In genomic region chr20:38875170-38875993, GRCh38 we compare ENCODE assay signal across 9 cellular contexts. TPM values are rescaled to one million over a fixed set of nuclear protein-coding genes. Genes with fewer than 3 reads are reported as not detected.
A peak's percentile ranks its signal among the peaks of the same experiment; 100 is the strongest.
DNase-seq lines count a peak whose midpoint lies in the region; ATAC-seq and TF ChIP-seq lines count a peak whose summit lies in the region.
"Had no signal": no experiment of that assay in that cellular context is flagged by ENCODE, and none has a peak within 500 bp of the region (broad histone marks: within the 10 kb centered on the region; RNA-seq: fewer than 3 reads in every experiment).

No MANE protein-coding gene starts in this region.

- no peak overlapping the region for H3K9ac ChIP-seq in endodermal cell (ENCODE audit: extremely low read depth, low read length, poor library complexity, severe bottlenecking)

- H3K27me3 ChIP-seq in left lung (peaks cover 0 to 35% of the 10 kb centered on the region in 2 donors), endodermal cell (ENCODE audit: control insufficient read depth, insufficient read depth, low read length, poor library complexity, severe bottlenecking) (no peaks in the 10 kb centered on the region)

- H3K36me3 ChIP-seq in left lung = no peaks in the 10 kb centered on the region
- H3K36me3 ChIP-seq in endodermal cell (ENCODE audit: control insufficient read depth, insufficient read depth, low read length) = no peaks in the 10 kb centered on the region
- H3K36me3 ChIP-seq: thoracic aorta had no signal

- no peak for TF ChIP-seq CTCF in GM12865 (IDR thresholded peaks at IDR 0.05; ENCODE audit: insufficient read depth, low read depth, low read length, missing control alignments)
- no peak for TF ChIP-seq CTCF in left lung (IDR thresholded peaks at IDR 0.05)
- no peak for TF ChIP-seq CTCF in endodermal cell (conservative IDR thresholded peaks at IDR 0.05)

- peak; percentile 49 for ATAC-seq in GM21447 (IDR thresholded peaks at IDR 0.05; ENCODE audit: unreplicated experiment)
- ATAC-seq in left lung = peak; percentile 27

- H3K27ac ChIP-seq in left lung (peak overlapping the region; percentile 53 to 68), endodermal cell (ENCODE audit: low read depth, low read length) (no peak overlapping the region)
- H3K27ac ChIP-seq: thoracic aorta had no signal

- in situ Hi-C loops in KBM-7 (cut with MboI; ENCODE audit: low pct_unique_long_range_greater_than_20kb, low sequenced_read_pairs) = no loop called here

- H3K4me1 ChIP-seq in left lung = peaks cover 5 to 49% of the 10 kb centered on the region in 2 donors
- peaks cover 4% of the 10 kb centered on the region for H3K4me1 ChIP-seq in endodermal cell (ENCODE audit: control insufficient read depth, insufficient read depth, low read length)

- H3K27ac Mint-ChIP-seq in endodermal cell = no peak overlapping the region

- H3K4me3 ChIP-seq in GM12865 (ENCODE audit: low read depth, low read length) (peak overlapping the region; percentile 36), left lung (no peak overlapping the region), endodermal cell (ENCODE audit: low read length) (no peak overlapping the region)
- H3K4me3 ChIP-seq: thoracic aorta had no signal

- 87 to 88% methylated on average over 5 to 11 of the region's 11 CpGs for WGBS in endodermal cell (ENCODE audit: insufficient coverage in 1 of 2, insufficient read length in 1 of 2), 2 experiments

- DNase-seq in GM12865 (ENCODE audit: low read depth) (peak; percentile 98), KBM-7 (peak; percentile 75), left lung (no peak), endodermal cell (no peak), midbrain (lab: John Stamatoyannopoulos, UW) (no peak), ureter (ENCODE audit: low spot score) (no peak)
- DNase-seq in activated CD8-positive, alpha-beta memory T cell treated with anti-CD3 and anti-CD28 coated beads, Interleukin-2, amount 50 U/mL, for 48 hours = peak; percentile 77

- H3K9me3 ChIP-seq in left lung = no peaks in the 10 kb centered on the region
- H3K9me3 ChIP-seq in endodermal cell (ENCODE audit: control insufficient read depth, low read length) = no peaks in the 10 kb centered on the region
- H3K9me3 ChIP-seq: thoracic aorta had no signal

- intact Hi-C loops in left lung (cut with DNase I) = no loop called here

- no peak overlapping the region for H3K4me3 Mint-ChIP-seq in endodermal cell

- H3K36me3 Mint-ChIP-seq in endodermal cell (ENCODE audit: low read depth) = no peaks in the 10 kb centered on the region

- peaks cover 4% of the 10 kb centered on the region for H3K4me1 Mint-ChIP-seq in endodermal cell

- no peaks in the 10 kb centered on the region for H3K9me3 Mint-ChIP-seq in endodermal cell

- H3K27me3 Mint-ChIP-seq in endodermal cell (ENCODE audit: insufficient read depth) = no peaks in the 10 kb centered on the region

RNA-seq across cellular contexts. Expression of gene FAM83D, which starts 50.8 kb away (rescaled TPM):
- total RNA-seq in left lung = 1 to 10 TPM; 1.5 to 8.5 TPM
- total RNA-seq in endodermal cell = 10 to 100 TPM; 34.8 to 39.9 TPM
- 40.6 TPM for polyA plus RNA-seq in endodermal cell (2013, experiment 1 of 2)
- polyA plus RNA-seq in endodermal cell (2013, experiment 2 of 2) = 37.0 TPM
- total RNA-seq in ureter = 1.5 TPM

Comparison
In these comparisons a context has a peak if more than half of its experiments do, and no peak if none do; other contexts are left out.
1. DNase-seq: peak in GM12865 (single experiment), KBM-7 (single experiment) and activated CD8-positive, alpha-beta memory T cell treated with anti-CD3 and anti-CD28 coated beads, Interleukin-2, amount 50 U/mL, for 48 hours (single experiment); none in left lung (0 of 2), endodermal cell (single experiment), midbrain (single experiment) and ureter (single experiment).